ENCODE assay signal across 2 cellular contexts in the genomic region with DNA sequence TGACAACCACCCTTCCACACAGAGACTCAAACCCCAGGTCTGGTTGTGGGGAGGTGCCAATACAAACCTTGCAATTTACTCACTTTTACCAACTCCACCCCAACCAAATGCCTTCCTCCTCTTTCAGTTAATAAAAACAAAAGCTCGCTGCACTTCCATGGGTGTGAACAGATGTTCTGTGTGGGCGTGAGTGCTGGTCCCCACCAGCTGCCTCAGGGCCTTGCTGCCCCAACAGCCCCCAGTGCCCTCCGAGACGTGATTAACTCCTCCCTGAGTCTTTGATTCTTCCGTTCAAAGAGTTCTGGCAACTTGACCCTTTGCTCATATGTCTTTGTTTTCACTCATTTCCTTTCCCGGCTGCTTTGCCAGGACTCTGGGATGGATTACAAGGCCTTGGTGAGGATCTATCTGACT.
TF ChIP-seq lines count a peak whose summit lies in the region.

No MANE protein-coding gene starts in this region.

TF ChIP-seq in GM23338, 12 proteins besides CTCF, POLR2A, EP300 and RAD21:
- TF ChIP-seq, protein P1, sequence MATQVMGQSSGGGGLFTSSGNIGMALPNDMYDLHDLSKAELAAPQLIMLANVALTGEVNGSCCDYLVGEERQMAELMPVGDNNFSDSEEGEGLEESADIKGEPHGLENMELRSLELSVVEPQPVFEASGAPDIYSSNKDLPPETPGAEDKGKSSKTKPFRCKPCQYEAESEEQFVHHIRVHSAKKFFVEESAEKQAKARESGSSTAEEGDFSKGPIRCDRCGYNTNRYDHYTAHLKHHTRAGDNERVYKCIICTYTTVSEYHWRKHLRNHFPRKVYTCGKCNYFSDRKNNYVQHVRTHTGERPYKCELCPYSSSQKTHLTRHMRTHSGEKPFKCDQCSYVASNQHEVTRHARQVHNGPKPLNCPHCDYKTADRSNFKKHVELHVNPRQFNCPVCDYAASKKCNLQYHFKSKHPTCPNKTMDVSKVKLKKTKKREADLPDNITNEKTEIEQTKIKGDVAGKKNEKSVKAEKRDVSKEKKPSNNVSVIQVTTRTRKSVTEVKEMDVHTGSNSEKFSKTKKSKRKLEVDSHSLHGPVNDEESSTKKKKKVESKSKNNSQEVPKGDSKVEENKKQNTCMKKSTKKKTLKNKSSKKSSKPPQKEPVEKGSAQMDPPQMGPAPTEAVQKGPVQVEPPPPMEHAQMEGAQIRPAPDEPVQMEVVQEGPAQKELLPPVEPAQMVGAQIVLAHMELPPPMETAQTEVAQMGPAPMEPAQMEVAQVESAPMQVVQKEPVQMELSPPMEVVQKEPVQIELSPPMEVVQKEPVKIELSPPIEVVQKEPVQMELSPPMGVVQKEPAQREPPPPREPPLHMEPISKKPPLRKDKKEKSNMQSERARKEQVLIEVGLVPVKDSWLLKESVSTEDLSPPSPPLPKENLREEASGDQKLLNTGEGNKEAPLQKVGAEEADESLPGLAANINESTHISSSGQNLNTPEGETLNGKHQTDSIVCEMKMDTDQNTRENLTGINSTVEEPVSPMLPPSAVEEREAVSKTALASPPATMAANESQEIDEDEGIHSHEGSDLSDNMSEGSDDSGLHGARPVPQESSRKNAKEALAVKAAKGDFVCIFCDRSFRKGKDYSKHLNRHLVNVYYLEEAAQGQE (IDR thresholded peaks at IDR 0.05; ENCODE audit: unreplicated experiment), result no peak
- no peak for TF ChIP-seq EZH2 (IDR thresholded peaks at IDR 0.05; ENCODE audit: low read depth, unreplicated experiment)
- TF ChIP-seq, protein P2, sequence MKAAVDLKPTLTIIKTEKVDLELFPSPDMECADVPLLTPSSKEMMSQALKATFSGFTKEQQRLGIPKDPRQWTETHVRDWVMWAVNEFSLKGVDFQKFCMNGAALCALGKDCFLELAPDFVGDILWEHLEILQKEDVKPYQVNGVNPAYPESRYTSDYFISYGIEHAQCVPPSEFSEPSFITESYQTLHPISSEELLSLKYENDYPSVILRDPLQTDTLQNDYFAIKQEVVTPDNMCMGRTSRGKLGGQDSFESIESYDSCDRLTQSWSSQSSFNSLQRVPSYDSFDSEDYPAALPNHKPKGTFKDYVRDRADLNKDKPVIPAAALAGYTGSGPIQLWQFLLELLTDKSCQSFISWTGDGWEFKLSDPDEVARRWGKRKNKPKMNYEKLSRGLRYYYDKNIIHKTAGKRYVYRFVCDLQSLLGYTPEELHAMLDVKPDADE (IDR thresholded peaks at IDR 0.05), result no peak
- TF ChIP-seq JUNB (IDR thresholded peaks at IDR 0.05; ENCODE audit: unreplicated experiment), result no peak
- no peak for TF ChIP-seq EZH2phosphoT487 (IDR thresholded peaks at IDR 0.05; ENCODE audit: unreplicated experiment)
- TF ChIP-seq STAT1 (IDR thresholded peaks at IDR 0.05; ENCODE audit: unreplicated experiment), result no peak
- TF ChIP-seq POLR2AphosphoS5 (IDR thresholded peaks at IDR 0.05; ENCODE audit: low read depth), result no peak
- TF ChIP-seq, protein P3, sequence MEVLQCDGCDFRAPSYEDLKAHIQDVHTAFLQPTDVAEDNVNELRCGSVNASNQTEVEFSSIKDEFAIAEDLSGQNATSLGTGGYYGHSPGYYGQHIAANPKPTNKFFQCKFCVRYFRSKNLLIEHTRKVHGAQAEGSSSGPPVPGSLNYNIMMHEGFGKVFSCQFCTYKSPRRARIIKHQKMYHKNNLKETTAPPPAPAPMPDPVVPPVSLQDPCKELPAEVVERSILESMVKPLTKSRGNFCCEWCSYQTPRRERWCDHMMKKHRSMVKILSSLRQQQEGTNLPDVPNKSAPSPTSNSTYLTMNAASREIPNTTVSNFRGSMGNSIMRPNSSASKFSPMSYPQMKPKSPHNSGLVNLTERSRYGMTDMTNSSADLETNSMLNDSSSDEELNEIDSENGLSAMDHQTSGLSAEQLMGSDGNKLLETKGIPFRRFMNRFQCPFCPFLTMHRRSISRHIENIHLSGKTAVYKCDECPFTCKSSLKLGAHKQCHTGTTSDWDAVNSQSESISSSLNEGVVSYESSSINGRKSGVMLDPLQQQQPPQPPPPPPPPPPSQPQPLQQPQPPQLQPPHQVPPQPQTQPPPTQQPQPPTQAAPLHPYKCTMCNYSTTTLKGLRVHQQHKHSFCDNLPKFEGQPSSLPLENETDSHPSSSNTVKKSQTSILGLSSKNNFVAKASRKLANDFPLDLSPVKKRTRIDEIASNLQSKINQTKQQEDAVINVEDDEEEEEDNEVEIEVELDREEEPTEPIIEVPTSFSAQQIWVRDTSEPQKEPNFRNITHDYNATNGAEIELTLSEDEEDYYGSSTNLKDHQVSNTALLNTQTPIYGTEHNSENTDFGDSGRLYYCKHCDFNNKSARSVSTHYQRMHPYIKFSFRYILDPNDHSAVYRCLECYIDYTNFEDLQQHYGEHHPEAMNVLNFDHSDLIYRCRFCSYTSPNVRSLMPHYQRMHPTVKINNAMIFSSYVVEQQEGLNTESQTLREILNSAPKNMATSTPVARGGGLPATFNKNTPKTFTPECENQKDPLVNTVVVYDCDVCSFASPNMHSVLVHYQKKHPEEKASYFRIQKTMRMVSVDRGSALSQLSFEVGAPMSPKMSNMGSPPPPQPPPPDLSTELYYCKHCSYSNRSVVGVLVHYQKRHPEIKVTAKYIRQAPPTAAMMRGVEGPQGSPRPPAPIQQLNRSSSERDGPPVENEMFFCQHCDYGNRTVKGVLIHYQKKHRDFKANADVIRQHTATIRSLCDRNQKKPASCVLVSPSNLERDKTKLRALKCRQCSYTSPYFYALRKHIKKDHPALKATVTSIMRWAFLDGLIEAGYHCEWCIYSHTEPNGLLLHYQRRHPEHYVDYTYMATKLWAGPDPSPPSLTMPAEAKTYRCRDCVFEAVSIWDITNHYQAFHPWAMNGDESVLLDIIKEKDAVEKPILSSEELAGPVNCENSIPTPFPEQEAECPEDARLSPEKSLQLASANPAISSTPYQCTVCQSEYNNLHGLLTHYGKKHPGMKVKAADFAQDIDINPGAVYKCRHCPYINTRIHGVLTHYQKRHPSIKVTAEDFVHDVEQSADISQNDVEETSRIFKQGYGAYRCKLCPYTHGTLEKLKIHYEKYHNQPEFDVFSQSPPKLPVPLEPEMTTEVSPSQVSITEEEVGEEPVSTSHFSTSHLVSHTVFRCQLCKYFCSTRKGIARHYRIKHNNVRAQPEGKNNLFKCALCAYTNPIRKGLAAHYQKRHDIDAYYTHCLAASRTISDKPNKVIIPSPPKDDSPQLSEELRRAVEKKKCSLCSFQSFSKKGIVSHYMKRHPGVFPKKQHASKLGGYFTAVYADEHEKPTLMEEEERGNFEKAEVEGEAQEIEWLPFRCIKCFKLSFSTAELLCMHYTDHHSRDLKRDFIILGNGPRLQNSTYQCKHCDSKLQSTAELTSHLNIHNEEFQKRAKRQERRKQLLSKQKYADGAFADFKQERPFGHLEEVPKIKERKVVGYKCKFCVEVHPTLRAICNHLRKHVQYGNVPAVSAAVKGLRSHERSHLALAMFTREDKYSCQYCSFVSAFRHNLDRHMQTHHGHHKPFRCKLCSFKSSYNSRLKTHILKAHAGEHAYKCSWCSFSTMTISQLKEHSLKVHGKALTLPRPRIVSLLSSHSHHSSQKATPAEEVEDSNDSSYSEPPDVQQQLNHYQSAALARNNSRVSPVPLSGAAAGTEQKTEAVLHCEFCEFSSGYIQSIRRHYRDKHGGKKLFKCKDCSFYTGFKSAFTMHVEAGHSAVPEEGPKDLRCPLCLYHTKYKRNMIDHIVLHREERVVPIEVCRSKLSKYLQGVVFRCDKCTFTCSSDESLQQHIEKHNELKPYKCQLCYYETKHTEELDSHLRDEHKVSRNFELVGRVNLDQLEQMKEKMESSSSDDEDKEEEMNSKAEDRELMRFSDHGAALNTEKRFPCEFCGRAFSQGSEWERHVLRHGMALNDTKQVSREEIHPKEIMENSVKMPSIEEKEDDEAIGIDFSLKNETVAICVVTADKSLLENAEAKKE (CRISPR knock-in tag; IDR thresholded peaks at IDR 0.05), result no peak
- no peak for TF ChIP-seq CREB1 (CRISPR knock-in tag; IDR thresholded peaks at IDR 0.05; ENCODE audit: low read depth)

TF ChIP-seq in SK-N-SH treated with all-trans-retinoic acid at 6 μM for 48 hours, 23 proteins besides CTCF, POLR2A, EP300 and RAD21 (continued from another document):
- no peak for TF ChIP-seq ARNTL (CRISPR knock-in tag; IDR thresholded peaks at IDR 0.05; ENCODE audit: borderline replicate concordance, low read depth)
- no peak for TF ChIP-seq RARB (CRISPR knock-in tag; IDR thresholded peaks at IDR 0.05)
- TF ChIP-seq, protein P4, sequence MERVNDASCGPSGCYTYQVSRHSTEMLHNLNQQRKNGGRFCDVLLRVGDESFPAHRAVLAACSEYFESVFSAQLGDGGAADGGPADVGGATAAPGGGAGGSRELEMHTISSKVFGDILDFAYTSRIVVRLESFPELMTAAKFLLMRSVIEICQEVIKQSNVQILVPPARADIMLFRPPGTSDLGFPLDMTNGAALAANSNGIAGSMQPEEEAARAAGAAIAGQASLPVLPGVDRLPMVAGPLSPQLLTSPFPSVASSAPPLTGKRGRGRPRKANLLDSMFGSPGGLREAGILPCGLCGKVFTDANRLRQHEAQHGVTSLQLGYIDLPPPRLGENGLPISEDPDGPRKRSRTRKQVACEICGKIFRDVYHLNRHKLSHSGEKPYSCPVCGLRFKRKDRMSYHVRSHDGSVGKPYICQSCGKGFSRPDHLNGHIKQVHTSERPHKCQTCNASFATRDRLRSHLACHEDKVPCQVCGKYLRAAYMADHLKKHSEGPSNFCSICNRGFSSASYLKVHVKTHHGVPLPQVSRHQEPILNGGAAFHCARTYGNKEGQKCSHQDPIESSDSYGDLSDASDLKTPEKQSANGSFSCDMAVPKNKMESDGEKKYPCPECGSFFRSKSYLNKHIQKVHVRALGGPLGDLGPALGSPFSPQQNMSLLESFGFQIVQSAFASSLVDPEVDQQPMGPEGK (CRISPR knock-in tag; IDR thresholded peaks at IDR 0.05; ENCODE audit: borderline replicate concordance), result no peak
- no peak for TF ChIP-seq TOX (CRISPR knock-in tag; IDR thresholded peaks at IDR 0.05; ENCODE audit: borderline replicate concordance)
- TF ChIP-seq, protein P5, sequence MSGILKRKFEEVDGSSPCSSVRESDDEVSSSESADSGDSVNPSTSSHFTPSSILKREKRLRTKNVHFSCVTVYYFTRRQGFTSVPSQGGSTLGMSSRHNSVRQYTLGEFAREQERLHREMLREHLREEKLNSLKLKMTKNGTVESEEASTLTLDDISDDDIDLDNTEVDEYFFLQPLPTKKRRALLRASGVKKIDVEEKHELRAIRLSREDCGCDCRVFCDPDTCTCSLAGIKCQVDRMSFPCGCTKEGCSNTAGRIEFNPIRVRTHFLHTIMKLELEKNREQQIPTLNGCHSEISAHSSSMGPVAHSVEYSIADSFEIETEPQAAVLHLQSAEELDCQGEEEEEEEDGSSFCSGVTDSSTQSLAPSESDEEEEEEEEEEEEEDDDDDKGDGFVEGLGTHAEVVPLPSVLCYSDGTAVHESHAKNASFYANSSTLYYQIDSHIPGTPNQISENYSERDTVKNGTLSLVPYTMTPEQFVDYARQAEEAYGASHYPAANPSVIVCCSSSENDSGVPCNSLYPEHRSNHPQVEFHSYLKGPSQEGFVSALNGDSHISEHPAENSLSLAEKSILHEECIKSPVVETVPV (CRISPR knock-in tag; IDR thresholded peaks at IDR 0.05), result no peak
- TF ChIP-seq, protein P6, sequence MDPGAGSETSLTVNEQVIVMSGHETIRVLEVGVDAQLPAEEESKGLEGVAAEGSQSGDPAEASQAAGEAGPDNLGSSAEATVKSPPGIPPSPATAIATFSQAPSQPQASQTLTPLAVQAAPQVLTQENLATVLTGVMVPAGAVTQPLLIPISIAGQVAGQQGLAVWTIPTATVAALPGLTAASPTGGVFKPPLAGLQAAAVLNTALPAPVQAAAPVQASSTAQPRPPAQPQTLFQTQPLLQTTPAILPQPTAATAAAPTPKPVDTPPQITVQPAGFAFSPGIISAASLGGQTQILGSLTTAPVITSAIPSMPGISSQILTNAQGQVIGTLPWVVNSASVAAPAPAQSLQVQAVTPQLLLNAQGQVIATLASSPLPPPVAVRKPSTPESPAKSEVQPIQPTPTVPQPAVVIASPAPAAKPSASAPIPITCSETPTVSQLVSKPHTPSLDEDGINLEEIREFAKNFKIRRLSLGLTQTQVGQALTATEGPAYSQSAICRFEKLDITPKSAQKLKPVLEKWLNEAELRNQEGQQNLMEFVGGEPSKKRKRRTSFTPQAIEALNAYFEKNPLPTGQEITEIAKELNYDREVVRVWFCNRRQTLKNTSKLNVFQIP (CRISPR knock-in tag; IDR thresholded peaks at IDR 0.05; ENCODE audit: borderline replicate concordance, low read depth), result no peak
- no peak for TF ChIP-seq ESRRG (CRISPR knock-in tag; IDR thresholded peaks at IDR 0.05)
